Comparison of ENCODE assay signal across 23 cellular contexts in genomic region chr16:70604407-70605283, GRCh38. TPM values are rescaled to one million over a fixed set of nuclear protein-coding genes. Genes with fewer than 3 reads are reported as not detected.
A peak's percentile ranks its signal among the peaks of the same experiment; 100 is the strongest.
DNase-seq lines count a peak whose midpoint lies in the region; ATAC-seq and TF ChIP-seq lines count a peak whose summit lies in the region.
"Had no signal": no experiment of that assay in that cellular context is flagged by ENCODE, and none has a peak within 500 bp of the region (broad histone marks: within the 10 kb centered on the region; RNA-seq: fewer than 3 reads in every experiment).

No MANE protein-coding gene starts in this region.

- H3K27me3 ChIP-seq in H9 (ENCODE audit: insufficient read depth, low read length) = no peaks in the 10 kb centered on the region; the same call in 1 of the 2 replicates
- H3K27me3 ChIP-seq in mesenchymal stem cell (ENCODE audit: control insufficient read depth in 1 of 2, insufficient read depth in 1 of 2, low read length in 2 of 2) = peaks cover 9% of the 10 kb centered on the region in 2 experiments
- H3K27me3 ChIP-seq in spleen (replicated peaks in 1 of 7) = no peaks in the 10 kb centered on the region
- no peaks in the 10 kb centered on the region for H3K27me3 ChIP-seq in esophagus squamous epithelium
- H3K27me3 ChIP-seq: heart left ventricle, thyroid gland had no signal

- H3K79me1 ChIP-seq in H9 (ENCODE audit: insufficient read depth, low read depth, low read length, poor library complexity, severe bottlenecking) (no peaks in the 10 kb centered on the region), mesenchymal stem cell (replicated peaks; ENCODE audit: low read length, poor library complexity, severe bottlenecking) (no peaks in the 10 kb centered on the region)

- H3K36me3 ChIP-seq in mesenchymal stem cell (ENCODE audit: control insufficient read depth in 1 of 2, insufficient read depth in 2 of 2, low read depth in 1 of 2, low read length in 2 of 2) = no peaks in the 10 kb centered on the region
- H3K36me3 ChIP-seq in spleen = peaks cover 0 to 7% (median 0%) of the 10 kb centered on the region in 6 donors
- peaks cover 0 to 8% (median 0%) of the 10 kb centered on the region in 3 donors for H3K36me3 ChIP-seq in esophagus squamous epithelium
- H3K36me3 ChIP-seq: heart left ventricle, thyroid gland had no signal

- H3K27ac ChIP-seq in H9 (ENCODE audit: insufficient read length, low read depth, low read length) (no peak overlapping the region), mesenchymal stem cell (ENCODE audit: low read length, poor library complexity, severe bottlenecking) (no peak overlapping the region), spleen (peak overlapping the region in 1 of 8 donors; percentile 30), esophagus squamous epithelium (no peak overlapping the region)
- H3K27ac ChIP-seq: heart left ventricle, thyroid gland had no signal

- H3K9me3 Mint-ChIP-seq in H9 = no peaks in the 10 kb centered on the region
- no peaks in the 10 kb centered on the region for H3K9me3 Mint-ChIP-seq in WTC11
- H3K9me3 Mint-ChIP-seq in activated T-cell treated with anti-CD3 and anti-CD28 coated beads, Interleukin-2, amount 50 U/mL, for 4 hours = no peaks in the 10 kb centered on the region
- H3K9me3 Mint-ChIP-seq: activated CD4-positive, alpha-beta memory T cell treated with anti-CD3 and anti-CD28 coated beads for 36 hours; activated naive CD8-positive, alpha-beta T cell treated with anti-CD3 and anti-CD28 coated beads, Interleukin-2, amount 10 ng/mL, durations not matched to agents 7 days and 5 days; CD4-positive, alpha-beta memory T cell; central memory CD8-positive, alpha-beta T cell; stimulated activated naive CD8-positive, alpha-beta T cell treated with anti-CD3 and anti-CD28 coated beads, Interleukin-15, Interleukin-2, amounts not matched to agents 100 ng/mL and 50 ng/mL, for 24 hours had no signal

- no peak for TF ChIP-seq POLR2A in spleen (IDR thresholded peaks at IDR 0.05)
- no peak for TF ChIP-seq POLR2A in esophagus squamous epithelium (IDR thresholded peaks at IDR 0.05)

- no peak overlapping the region for H3T11ph ChIP-seq in H9 (ENCODE audit: low read length)

- no peak overlapping the region for H3K56ac ChIP-seq in H9 (ENCODE audit: insufficient read length, low read depth, low read length)

- intact Hi-C loops in spleen (cut with DNase I; ENCODE audit: low total_unique reads) = no loop called here
- intact Hi-C loops in esophagus squamous epithelium (cut with DNase I) = no loop called here

- H2BK15ac ChIP-seq in H9 (ENCODE audit: low read depth, low read length) (no peak overlapping the region), mesenchymal stem cell (ENCODE audit: low read depth, poor library complexity, severe bottlenecking) (no peak overlapping the region)

- ATAC-seq in WTC11 (peak; percentile 22; the same call in 1 of the 2 replicates), HG02610 (IDR thresholded peaks at IDR 0.05; ENCODE audit: unreplicated experiment) (no peak)
- ATAC-seq in activated T-cell treated with anti-CD3 and anti-CD28 coated beads, Interleukin-2, amount 50 U/mL, for 4 hours = no peak
- ATAC-seq: heart left ventricle; left lobe of liver; naive thymus-derived CD4-positive, alpha-beta T cell; right cardiac atrium had no signal

- H3K18ac ChIP-seq in H9 (ENCODE audit: insufficient read length, low read depth, low read length) (no peak overlapping the region), mesenchymal stem cell (ENCODE audit: low read depth in 1 of 2, low read length in 2 of 2) (no peak overlapping the region)

- no peaks in the 10 kb centered on the region; the same call in 1 of the 2 replicates for H3K79me2 ChIP-seq in H9 (ENCODE audit: insufficient read depth, low read length)

- H4K20me1 ChIP-seq in H9 (ENCODE audit: control insufficient read depth, insufficient read depth, insufficient read length) = no peaks in the 10 kb centered on the region

- H2AK5ac ChIP-seq in H9 (ENCODE audit: insufficient read length, low read length) (no peak overlapping the region), mesenchymal stem cell (ENCODE audit: low read length, severe bottlenecking) (no peak overlapping the region)

- H2BK12ac ChIP-seq in H9 (ENCODE audit: insufficient read length, low read depth, low read length) = no peak overlapping the region
- H2BK12ac ChIP-seq in mesenchymal stem cell (ENCODE audit: low read length in 2 of 2) = no peak overlapping the region

- H3K23me2 ChIP-seq in H9 (ENCODE audit: insufficient read length, low read depth, low read length, poor library complexity, severe bottlenecking) = no peaks in the 10 kb centered on the region

- H3K4ac ChIP-seq in H9 (ENCODE audit: low read depth, low read length) = no peak overlapping the region
- H3K4ac ChIP-seq in mesenchymal stem cell (ENCODE audit: low read depth in 1 of 2, low read length in 2 of 2) = no peak overlapping the region

- H2AFZ ChIP-seq in H9 (ENCODE audit: low read length) (no peak overlapping the region), mesenchymal stem cell (ENCODE audit: low read depth, low read length) (no peak overlapping the region)

- CTCF ChIA-PET in WTC11 (lab: Charles Lee) = no interaction called here

- H2BK120ac ChIP-seq in H9 (ENCODE audit: low read depth, low read length, poor library complexity, severe bottlenecking) (no peak overlapping the region), mesenchymal stem cell (ENCODE audit: low read depth, low read length) (no peak overlapping the region)

- no peak overlapping the region for H3K4me3 Mint-ChIP-seq in H9
- no peak overlapping the region for H3K4me3 Mint-ChIP-seq in WTC11
- no peak overlapping the region for H3K4me3 Mint-ChIP-seq in activated T-cell treated with anti-CD3 and anti-CD28 coated beads, Interleukin-2, amount 50 U/mL, for 4 hours
- H3K4me3 Mint-ChIP-seq: activated CD4-positive, alpha-beta memory T cell treated with anti-CD3 and anti-CD28 coated beads for 36 hours; activated naive CD8-positive, alpha-beta T cell treated with anti-CD3 and anti-CD28 coated beads, Interleukin-2, amount 10 ng/mL, durations not matched to agents 7 days and 5 days; CD4-positive, alpha-beta memory T cell; central memory CD8-positive, alpha-beta T cell; naive thymus-derived CD4-positive, alpha-beta T cell; stimulated activated naive CD8-positive, alpha-beta T cell treated with anti-CD3 and anti-CD28 coated beads, Interleukin-15, Interleukin-2, amounts not matched to agents 100 ng/mL and 50 ng/mL, for 24 hours had no signal

- 0 out of 3 replicates have a peak, but pooled peaks have one; percentile 17 for TF ChIP-seq CTCF in H9 (conservative IDR thresholded peaks at IDR 0.05)
- no peak for TF ChIP-seq CTCF in WTC11 (IDR thresholded peaks at IDR 0.05)
- TF ChIP-seq CTCF in spleen (IDR thresholded peaks at IDR 0.05 in 8 of 11, conservative IDR thresholded peaks at IDR 0.05 in 3 of 11) = no peak
- TF ChIP-seq CTCF in esophagus squamous epithelium (IDR thresholded peaks at IDR 0.05) = no peak

- no peak overlapping the region for H3K4me3 ChIP-seq in mesenchymal stem cell (ENCODE audit: insufficient read depth in 1 of 2, low read depth in 1 of 2, low read length in 2 of 2)
- no peak overlapping the region for H3K4me3 ChIP-seq in spleen
- no peak overlapping the region for H3K4me3 ChIP-seq in esophagus squamous epithelium
- H3K4me3 ChIP-seq: heart left ventricle, thyroid gland had no signal

- no peaks in the 10 kb centered on the region for H3K4me1 ChIP-seq in H9 (ENCODE audit: insufficient read depth, low read length)
- no peaks in the 10 kb centered on the region for H3K4me1 ChIP-seq in mesenchymal stem cell (ENCODE audit: control insufficient read depth, insufficient read depth, low read depth, low read length)
- peaks cover 0 to 56% (median 14%) of the 10 kb centered on the region in 6 donors for H3K4me1 ChIP-seq in spleen
- peaks cover 0 to 32% (median 2%) of the 10 kb centered on the region in 3 donors for H3K4me1 ChIP-seq in esophagus squamous epithelium

- H4K8ac ChIP-seq in H9 (replicated peaks; ENCODE audit: insufficient read length, low read depth, low read length) (no peak overlapping the region), mesenchymal stem cell (ENCODE audit: low read length) (peak overlapping the region; percentile 2)

- H3K23ac ChIP-seq in H9 (ENCODE audit: insufficient read length, low read depth, low read length) (no peak overlapping the region), mesenchymal stem cell (ENCODE audit: low read length in 2 of 2) (no peak overlapping the region)

- H3K9ac ChIP-seq in H9 (ENCODE audit: extremely low read depth, insufficient read length, low read length) (no peak overlapping the region), mesenchymal stem cell (ENCODE audit: low read length) (no peak overlapping the region)

- WGBS in H9 (ENCODE audit: extremely low coverage, insufficient read length, low lambda C conversion rate) = no CpG with 5 or more reads among the region's 8 CpGs
- WGBS in mesenchymal stem cell = 89% methylated on average over 8 of the region's 8 CpGs
- 76 to 83% (median 81%) methylated on average over 8 of the region's 8 CpGs for WGBS in spleen, 5 donors
- 88 to 89% methylated on average over 7 to 8 of the region's 8 CpGs for WGBS in esophagus squamous epithelium, 2 donors

- 0 out of 7 replicates have a peak overlapping the region, but pooled peaks of 1 of the 3 experiments have one; percentile 33 for H3K27ac Mint-ChIP-seq in H9
- H3K27ac Mint-ChIP-seq in WTC11 = no peak overlapping the region
- H3K27ac Mint-ChIP-seq: activated CD4-positive, alpha-beta memory T cell treated with anti-CD3 and anti-CD28 coated beads for 36 hours; activated naive CD8-positive, alpha-beta T cell treated with anti-CD3 and anti-CD28 coated beads, Interleukin-2, amount 10 ng/mL, durations not matched to agents 7 days and 5 days; CD4-positive, alpha-beta memory T cell; stimulated activated naive CD8-positive, alpha-beta T cell treated with anti-CD3 and anti-CD28 coated beads, Interleukin-15, Interleukin-2, amounts not matched to agents 100 ng/mL and 50 ng/mL, for 24 hours had no signal

- no peaks in the 10 kb centered on the region; a peak in 1 of 7 replicates for H3K36me3 Mint-ChIP-seq in H9 (ENCODE audit: insufficient read depth in 1 of 3, low read depth in 3 of 3)
- no peaks in the 10 kb centered on the region for H3K36me3 Mint-ChIP-seq in WTC11
- H3K36me3 Mint-ChIP-seq in activated T-cell treated with anti-CD3 and anti-CD28 coated beads, Interleukin-2, amount 50 U/mL, for 4 hours (ENCODE audit: insufficient read depth) = no peaks in the 10 kb centered on the region
- H3K36me3 Mint-ChIP-seq: activated CD4-positive, alpha-beta memory T cell treated with anti-CD3 and anti-CD28 coated beads for 36 hours; activated naive CD8-positive, alpha-beta T cell treated with anti-CD3 and anti-CD28 coated beads, Interleukin-2, amount 10 ng/mL, durations not matched to agents 7 days and 5 days; CD4-positive, alpha-beta memory T cell; naive thymus-derived CD4-positive, alpha-beta T cell had no signal

- H3K9me3 ChIP-seq in H9 (ENCODE audit: control insufficient read depth, low read depth, low read length) = no peaks in the 10 kb centered on the region
- no peaks in the 10 kb centered on the region for H3K9me3 ChIP-seq in mesenchymal stem cell (ENCODE audit: control insufficient read depth, low read length)
- no peaks in the 10 kb centered on the region for H3K9me3 ChIP-seq in spleen
- no peaks in the 10 kb centered on the region for H3K9me3 ChIP-seq in esophagus squamous epithelium
- H3K9me3 ChIP-seq: heart left ventricle, thyroid gland had no signal

- H3K4me2 ChIP-seq in H9 (ENCODE audit: insufficient read depth, insufficient read length, low read length) (no peak overlapping the region), mesenchymal stem cell (ENCODE audit: low read length, poor library complexity, severe bottlenecking) (no peak overlapping the region)

- POLR2A ChIA-PET in WTC11 (lab: Charles Lee) = no interaction called here

- H4K5ac ChIP-seq in H9 (ENCODE audit: insufficient read length, low read depth, low read length) = no peak overlapping the region

- H4K91ac ChIP-seq in H9 (ENCODE audit: insufficient read length, low read depth, low read length) = no peak overlapping the region
- H4K91ac ChIP-seq in mesenchymal stem cell (ENCODE audit: low read length) = no peak overlapping the region

- H3K14ac ChIP-seq in H9 (ENCODE audit: insufficient read depth, low read length) (no peak overlapping the region), mesenchymal stem cell (ENCODE audit: low read length in 2 of 2) (no peak overlapping the region)

- H3K4me1 Mint-ChIP-seq in H9 (peaks cover 4 to 6% of the 10 kb centered on the region in 2 experiments; a peak in 1 of 4 replicates), WTC11 (peaks cover 3% of the 10 kb centered on the region)
- no peaks in the 10 kb centered on the region for H3K4me1 Mint-ChIP-seq in activated T-cell treated with anti-CD3 and anti-CD28 coated beads, Interleukin-2, amount 50 U/mL, for 4 hours (ENCODE audit: low read depth)
- H3K4me1 Mint-ChIP-seq: CD4-positive, alpha-beta memory T cell; central memory CD8-positive, alpha-beta T cell; naive thymus-derived CD4-positive, alpha-beta T cell had no signal

- H3K27me3 Mint-ChIP-seq in H9 (ENCODE audit: low read depth) (peaks cover 19% of the 10 kb centered on the region), WTC11 (ENCODE audit: low read depth) (peaks cover 35% of the 10 kb centered on the region)
- peaks cover 9% of the 10 kb centered on the region for H3K27me3 Mint-ChIP-seq in activated T-cell treated with anti-CD3 and anti-CD28 coated beads, Interleukin-2, amount 50 U/mL, for 4 hours (ENCODE audit: low read depth)
- H3K27me3 Mint-ChIP-seq: activated CD4-positive, alpha-beta memory T cell treated with anti-CD3 and anti-CD28 coated beads for 36 hours; CD4-positive, alpha-beta memory T cell; stimulated activated naive CD8-positive, alpha-beta T cell treated with anti-CD3 and anti-CD28 coated beads, Interleukin-15, Interleukin-2, amounts not matched to agents 100 ng/mL and 50 ng/mL, for 24 hours had no signal

- H2BK5ac ChIP-seq in H9 (ENCODE audit: insufficient read length, low read length) = no peak overlapping the region
- H2BK5ac ChIP-seq in mesenchymal stem cell (ENCODE audit: low read depth, low read length, poor library complexity, severe bottlenecking) = no peak overlapping the region

- DNase-seq in H9 = no peak
- DNase-seq in WTC11 (ENCODE audit: low spot score) = no peak
- DNase-seq in mesenchymal stem cell = no peak
- DNase-seq in spleen = peak; percentile 59
- no peak for DNase-seq in activated T-cell treated with anti-CD3 and anti-CD28 coated beads, Interleukin-2, amount 50 U/mL, for 4 hours
- no peak for DNase-seq in activated naive CD4-positive, alpha-beta T cell treated with Interleukin-2 at 50 U/mL for 16 hours
- DNase-seq in esophagus squamous epithelium (lab: John Stamatoyannopoulos, UW) = no peak
- DNase-seq: activated CD4-positive, alpha-beta memory T cell treated with anti-CD3 and anti-CD28 coated beads for 36 hours; activated effector memory CD4-positive, alpha-beta T cell treated with Interleukin-2 at 50 U/mL for 16 hours; activated naive CD8-positive, alpha-beta T cell treated with anti-CD3 and anti-CD28 coated beads, Interleukin-2, amount 10 ng/mL, durations not matched to agents 7 days and 5 days; CD4-positive, alpha-beta memory T cell; DMS 273 treated with DMSO at 0.1 percent for 48 hours; naive thymus-derived CD4-positive, alpha-beta T cell; NCI-H1092 treated with DMSO at 0.1 percent for 48 hours; NCI-H2029 treated with DMSO at 0.1 percent for 48 hours; NCI-H226; right cardiac atrium; thyroid gland had no signal

- no peak overlapping the region for H2BK20ac ChIP-seq in H9 (ENCODE audit: low read depth, low read length, poor library complexity, severe bottlenecking)

RNA-seq across cellular contexts. Expression of gene IL34, which starts 41.7 kb away (rescaled TPM):
- total RNA-seq in H9 (2021) (4.2 and 4.4 TPM in 2 replicates), WTC11 (2021) (6.0 to 8.8 TPM (median 7.5 TPM) in 3 replicates), spleen (100 to 1,000 TPM in 5 of 7 donors, 10 to 100 TPM in 2; 48.2 to 258 (median 197) TPM), esophagus squamous epithelium (10 to 100 TPM in 2 of 4 donors, 1 to 10 TPM in 2; 3.2 to 26.6 (median 9.1) TPM)
- 0.15 TPM for polyA plus RNA-seq in mesenchymal stem cell (2013, experiment 1 of 2)
- polyA plus RNA-seq in mesenchymal stem cell (2013, experiment 2 of 2) = 0.11 TPM
- 10 to 100 TPM; 20.3 to 82.3 (median 21.3) TPM for polyA plus RNA-seq in spleen
- under 1 TPM; 0.13 to 0.24 (median 0.13) TPM for total RNA-seq in activated T-cell treated with anti-CD3 and anti-CD28 coated beads, Interleukin-2, amount 50 U/mL, for 4 hours
- total RNA-seq: activated CD4-positive, alpha-beta memory T cell treated with anti-CD3 and anti-CD28 coated beads for 36 hours; CD4-positive, alpha-beta memory T cell had no signal
- polyA plus RNA-seq: CD4-positive, alpha-beta memory T cell; naive thymus-derived CD4-positive, alpha-beta T cell had no signal
